10 cellular contexts compared by ENCODE assay signal in the genomic region with DNA sequence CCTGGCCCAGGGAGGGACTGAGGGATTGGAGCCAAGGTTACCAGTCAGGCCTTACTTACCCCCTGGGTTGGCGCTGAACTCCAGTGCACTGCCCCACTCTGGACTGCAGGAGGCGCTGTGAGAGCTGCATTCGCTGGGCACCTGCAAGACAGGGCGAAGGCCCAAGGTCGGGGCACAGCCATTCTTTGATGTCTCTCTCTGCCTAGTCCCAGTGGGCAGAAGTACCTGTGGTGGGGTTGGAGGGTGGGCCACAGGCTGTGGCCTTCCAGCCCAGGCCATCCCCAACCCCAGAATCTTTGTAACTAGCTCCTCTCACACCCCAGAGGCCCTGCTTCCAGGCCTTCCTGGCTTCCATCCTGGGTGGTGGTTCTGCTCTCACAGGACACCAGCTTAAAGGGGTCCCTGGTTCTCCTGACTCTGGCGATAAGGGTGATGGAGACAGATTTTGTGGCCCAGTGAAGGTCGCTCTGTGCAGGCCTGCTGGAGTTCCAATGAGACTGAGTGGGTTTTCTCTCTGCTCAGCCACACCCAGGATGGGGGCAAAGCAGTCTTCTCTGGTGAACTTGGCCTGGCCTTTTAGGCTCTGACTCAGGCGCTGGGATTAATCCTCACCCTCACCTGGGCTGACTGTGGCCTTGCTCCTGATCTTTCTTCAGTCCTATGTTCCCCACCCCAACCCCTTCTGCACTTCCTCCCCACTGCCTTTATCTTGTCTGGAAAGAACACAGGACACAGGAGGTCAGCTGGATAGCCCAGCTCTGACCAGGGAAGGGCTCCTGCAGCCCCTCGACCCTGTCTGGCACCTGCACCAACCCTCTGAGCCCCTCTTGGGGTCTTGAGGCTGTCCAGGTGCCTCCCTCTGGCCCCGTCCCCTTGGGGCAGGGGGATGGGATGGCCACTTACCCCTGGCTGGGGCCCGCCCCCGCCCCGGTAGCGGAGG. TPM values are rescaled to one million over a fixed set of nuclear protein-coding genes. Genes with fewer than 3 reads are reported as not detected.
DNase-seq lines count a peak whose midpoint lies in the region; ATAC-seq, FAIRE-seq and TF ChIP-seq lines count a peak whose summit lies in the region.
"Had no signal": no experiment of that assay in that cellular context is flagged by ENCODE, and none has a peak within 500 bp of the region (broad histone marks: within the 10 kb centered on the region; RNA-seq: fewer than 3 reads in every experiment).

No MANE protein-coding gene starts in this region.

- FAIRE-seq in small intestine (lab: Jason Lieb, UNC) = no peak
- FAIRE-seq: TTC549 had no signal

- no peaks in the 10 kb centered on the region for H3K4me1 ChIP-seq in small intestine (ENCODE audit: control insufficient read depth in 2 of 2, insufficient read depth in 1 of 2, low read depth in 1 of 2, low read length in 1 of 2)

- H3K4me3 ChIP-seq in NB4 (ENCODE audit: low read depth, low read length) (no peak overlapping the region), small intestine (ENCODE audit: low read depth in 1 of 2, low read length in 2 of 2) (no peak overlapping the region)

- TF ChIP-seq CTCF in NB4 (IDR thresholded peaks at IDR 0.05; ENCODE audit: low read depth, low read length) = peak; percentile 60

- ATAC-seq in HG03521 (IDR thresholded peaks at IDR 0.05; ENCODE audit: unreplicated experiment) = no peak
- ATAC-seq in HG03565 (IDR thresholded peaks at IDR 0.05; ENCODE audit: unreplicated experiment) = no peak

- TF ChIP-seq POLR2A in NB4 (IDR thresholded peaks at IDR 0.05; ENCODE audit: extremely low read depth, insufficient read length) = no peak

- peaks cover 0 to 2% of the 10 kb centered on the region in 2 donors for H3K27me3 ChIP-seq in small intestine (ENCODE audit: control insufficient read depth in 2 of 2, insufficient read depth in 2 of 2, low read length in 2 of 2)

- no peaks in the 10 kb centered on the region for H3K36me3 ChIP-seq in small intestine (ENCODE audit: control insufficient read depth in 2 of 2, insufficient read depth in 2 of 2, low read length in 2 of 2)

- DNase-seq in NCI-H2196 (lab: John Stamatoyannopoulos, UW; ENCODE audit: unreplicated experiment) = peak; percentile 18
- DNase-seq in NCI-H2196 treated with DMSO at 0.1 percent for 48 hours (lab: John Stamatoyannopoulos, UW; ENCODE audit: unreplicated experiment) = no peak
- peak; percentile 44 for DNase-seq in NB4 (ENCODE audit: low read depth)
- DNase-seq in dermis blood vessel endothelial cell = peak; percentile 17
- DNase-seq in small intestine = peak; percentile 11
- DNase-seq in NCI-H2171 (lab: John Stamatoyannopoulos, UW) = no peak

- WGBS in small intestine, 3 donors = 77 to 86% (median 79%) methylated on average over 14 of the region's 14 CpGs

- no peaks in the 10 kb centered on the region for H3K9me3 ChIP-seq in small intestine (ENCODE audit: control insufficient read depth, low read depth)

- no peak overlapping the region for H3K27ac ChIP-seq in small intestine (ENCODE audit: low read depth in 1 of 2, low read length in 1 of 2)

RNA-seq across cellular contexts. Expression of gene MYOG, which starts 1.0 kb away (rescaled TPM):
- not detected in 2 replicates for total RNA-seq in dermis blood vessel endothelial cell
- polyA plus RNA-seq in small intestine = not detected
- polyA plus RNA-seq: esophagus had no signal

RNA-seq across cellular contexts. Expression of gene ADORA1, which starts 42.7 kb away (rescaled TPM):
- total RNA-seq in dermis blood vessel endothelial cell = 0.19 TPM in 1 of 2 replicates, not detected in the other
- 1 to 10 TPM in 1 of 3 donors, under 1 TPM in 1, not detected in 1; 0.54 to 1.4 TPM for polyA plus RNA-seq in small intestine

RNA-seq across cellular contexts. Expression of gene PPFIA4, which starts 58.6 kb away (rescaled TPM):
- 0.14 and 0.17 TPM in 2 replicates for total RNA-seq in dermis blood vessel endothelial cell
- under 1 TPM in 2 of 3 donors, not detected in 1; 0.27 to 0.54 TPM for polyA plus RNA-seq in small intestine

Comparison
In these comparisons a context has a peak if more than half of its experiments do, and no peak if none do; other contexts are left out.
1. DNase-seq: peak in NCI-H2196 (single experiment), NB4 (single experiment), dermis blood vessel endothelial cell (single experiment) and small intestine (single experiment); none in NCI-H2196 treated with DMSO at 0.1 percent for 48 hours (single experiment) and NCI-H2171 (single experiment).